8 cellular contexts compared by ENCODE assay signal in genomic region chr19:2783781-2784145, GRCh38. TPM values are rescaled to one million over a fixed set of nuclear protein-coding genes. Genes with fewer than 3 reads are reported as not detected.
DNase-seq lines count a peak whose midpoint lies in the region; TF ChIP-seq lines count a peak whose summit lies in the region.

No MANE protein-coding gene starts in this region.

- no peak for TF ChIP-seq CTCF in RWPE1 (conservative IDR thresholded peaks at IDR 0.05; ENCODE audit: low read depth)
- no peak for TF ChIP-seq CTCF in retinal pigment epithelial cell (conservative IDR thresholded peaks at IDR 0.05; ENCODE audit: low read depth, low read length)

- no peaks in the 10 kb centered on the region for H3K9me2 ChIP-seq in GM23248 (ENCODE audit: insufficient read depth)

- POLR2A ChIA-PET in RWPE1 (lab: Yijun Ruan, JAX; ENCODE audit: low non-redundant PET) = no interaction called here

- H3K4me2 ChIP-seq in GM23248 (ENCODE audit: unreplicated experiment) = peak overlapping the region; percentile 89

- H3K27me3 ChIP-seq in GM23248 (replicated peaks; ENCODE audit: insufficient read depth) = no peaks in the 10 kb centered on the region

- H3K36me3 ChIP-seq in GM23248 (ENCODE audit: low read depth) = no peaks in the 10 kb centered on the region

- CTCF ChIA-PET in RWPE1 (lab: Yijun Ruan, JAX) = interaction anchor here (1.1 kb wide), 1 partner anchor 135 kb away, joined by 3 read pairs; no protein-coding TSS in a partner anchor

- H3F3A ChIP-seq in GM23248 (ENCODE audit: insufficient read depth) = peaks cover 7% of the 10 kb centered on the region

- WGBS in GM23248 (ENCODE audit: low coverage in 1 of 2, low lambda C conversion rate in 2 of 2, missing lambda C conversion rate in 2 of 2), 2 experiments = 73 to 77% methylated on average over 7 of the region's 7 CpGs

- in situ Hi-C loops in GM23248 (cut with MboI) = no loop called here

- peak overlapping the region; percentile 68 for H3K9ac ChIP-seq in GM23248

- H3K4me1 ChIP-seq in GM23248 (ENCODE audit: insufficient read depth) = peaks cover 24% of the 10 kb centered on the region

- H3K27ac ChIP-seq in GM23248 (peak overlapping the region; percentile 81), RWPE1 (peak overlapping the region; percentile 79), epithelial cell of prostate (peak overlapping the region; percentile 52)

- H4K20me1 ChIP-seq in GM23248 (ENCODE audit: insufficient read depth) = no peaks in the 10 kb centered on the region

- H3K79me2 ChIP-seq in GM23248 (ENCODE audit: insufficient read depth) = peaks cover 78% of the 10 kb centered on the region

- DNase-seq in GM23248 (no peak), RWPE1 (ENCODE audit: low spot score) (no peak), epithelial cell of prostate (ENCODE audit: low read depth, low spot score) (no peak), retinal pigment epithelial cell (ENCODE audit: low read depth) (no peak), OCI-M2 (lab: John Stamatoyannopoulos, UW; ENCODE audit: unreplicated experiment) (no peak), islet precursor cell (no peak), DMS53 (lab: John Stamatoyannopoulos, UW) (no peak), GM19238 (ENCODE audit: insufficient read length, low spot score) (no peak)

- peak overlapping the region; percentile 85 for H2AFZ ChIP-seq in GM23248

- peak overlapping the region; percentile 97 for H3K4me3 ChIP-seq in GM23248
- peak overlapping the region; percentile 35 for H3K4me3 ChIP-seq in retinal pigment epithelial cell (ENCODE audit: low read length)

- H3K9me3 ChIP-seq in GM23248 (ENCODE audit: low read depth) = no peaks in the 10 kb centered on the region

RNA-seq across cellular contexts. Expression of gene SGTA, which starts 0.7 kb away (rescaled TPM):
- 56.1 and 57.5 TPM in 2 replicates for total RNA-seq in GM23248 (2014; rRNA removed; shearing (Covaris generic))
- polyA plus RNA-seq in GM23248 (2016; fragmentation: Nextera tagmentation; extraction: Ambion mirVana) = 66.0 and 66.2 TPM in 2 replicates

RNA-seq across cellular contexts. Expression of gene THOP1, which starts 1.5 kb away (rescaled TPM):
- 136 and 153 TPM in 2 replicates for total RNA-seq in GM23248 (2014; rRNA removed; shearing (Covaris generic))
- polyA plus RNA-seq in GM23248 (2016; fragmentation: Nextera tagmentation; extraction: Ambion mirVana) = 64.8 and 70.0 TPM in 2 replicates

RNA-seq across cellular contexts. Expression of gene ZNF554, which starts 35.9 kb away (rescaled TPM):
- total RNA-seq in GM23248 (2014; rRNA removed; shearing (Covaris generic)) = 2.9 and 3.0 TPM in 2 replicates
- polyA plus RNA-seq in GM23248 (2016; fragmentation: Nextera tagmentation; extraction: Ambion mirVana) = 1.4 and 2.2 TPM in 2 replicates

RNA-seq across cellular contexts. Expression of gene SLC39A3, which starts 43.9 kb away (rescaled TPM):
- 38.4 and 50.9 TPM in 2 replicates for total RNA-seq in GM23248 (2014; rRNA removed; shearing (Covaris generic))
- polyA plus RNA-seq in GM23248 (2016; fragmentation: Nextera tagmentation; extraction: Ambion mirVana) = 45.0 and 45.2 TPM in 2 replicates

RNA-seq across cellular contexts. Expression of gene ZNF555, which starts 57.5 kb away (rescaled TPM):
- total RNA-seq in GM23248 (2014; rRNA removed; shearing (Covaris generic)) = 4.3 and 7.3 TPM in 2 replicates
- 5.8 and 6.2 TPM in 2 replicates for polyA plus RNA-seq in GM23248 (2016; fragmentation: Nextera tagmentation; extraction: Ambion mirVana)
